ENCODE assay signal across 8 cellular contexts in genomic region chr11:111879637-111879960, GRCh38. TPM values are rescaled to one million over a fixed set of nuclear protein-coding genes. Genes with fewer than 3 reads are reported as not detected.
DNase-seq lines count a peak whose midpoint lies in the region; ATAC-seq, FAIRE-seq and TF ChIP-seq lines count a peak whose summit lies in the region.

No MANE protein-coding gene starts in this region.

- no peak for TF ChIP-seq CTCF in A549 (IDR thresholded peaks at IDR 0.05)
- no peak for TF ChIP-seq CTCF in GM12878 (IDR thresholded peaks at IDR 0.05 in 2 of 3, conservative IDR thresholded peaks at IDR 0.05 in 1 of 3; ENCODE audit: control insufficient read depth in 2 of 3, extremely low read depth in 1 of 3, insufficient read depth in 1 of 3, low read depth in 3 of 3, low read length in 3 of 3)
- no peak for TF ChIP-seq CTCF in lower leg skin (IDR thresholded peaks at IDR 0.05)
- no peak for TF ChIP-seq CTCF in uterus (IDR thresholded peaks at IDR 0.05)

- POLR2A ChIA-PET in A549 (lab: Yijun Ruan, JAX), result interaction anchor here (1.1 kb wide), 1 partner anchor 47 kb away, joined by 7 read pairs; no protein-coding TSS in a partner anchor
- POLR2A ChIA-PET in GM12878 (lab: Charles Lee), result interaction anchor here (1.4 kb wide), 1 partner anchor 8 kb away, joined by 12 read pairs; the partner anchor contains the start of gene ALG9

- H3K27ac ChIP-seq in A549, result peak overlapping the region; percentile 80 to 99
- H3K27ac ChIP-seq in GM12878 (ENCODE audit: control insufficient read depth, insufficient read depth), result peak overlapping the region; percentile 85
- peak overlapping the region; percentile 96 for H3K27ac ChIP-seq in uterus

- WGBS in A549 (ENCODE audit: missing lambda C conversion rate), result 47% methylated on average over 6 of the region's 6 CpGs
- 45% methylated on average over 6 of the region's 6 CpGs for WGBS in GM12878 (ENCODE audit: insufficient coverage, insufficient replicate concordance, low lambda C conversion rate, missing lambda C conversion rate)
- WGBS in lower leg skin, 2 donors, result 42 to 55% methylated on average over 6 of the region's 6 CpGs

- FAIRE-seq in A549 (lab: Jason Lieb, UNC) (no peak), GM12878 (lab: Jason Lieb, UNC) (no peak)

- H3K36me3 ChIP-seq in GM12878 (ENCODE audit: control insufficient read depth in 2 of 2, insufficient read depth in 2 of 2, low read length in 1 of 2) (no peaks in the 10 kb centered on the region; a peak in 1 of 4 replicates), uterus (no peaks in the 10 kb centered on the region)

- intact Hi-C loops in GM12878 (cut with micrococcal nuclease; ENCODE audit: unreplicated experiment) (loop anchor here (2.0 to 10.0 kb wide), 4 partner anchors 47 to 345 kb away; partner anchors contain the start of genes PTS, SDHD and TIMM8B), lower leg skin (cut with DNase I; ENCODE audit: low total_unique reads) (no loop called here), uterus (cut with DNase I; ENCODE audit: low total_unique reads) (loop anchor here (10.0 kb wide), 2 partner anchors 55 to 205 kb away; partner anchors contain the start of genes DIXDC1, SDHD and TIMM8B)

- CTCF ChIA-PET in A549 (lab: Yijun Ruan, JAX) (interaction anchor here (0.9 to 1.0 kb wide), 3 partner anchors 34 to 102 kb away, joined by 3 to 6 read pairs (median 3); no protein-coding TSS in a partner anchor), GM12878 (lab: Yijun Ruan, JAX) (interaction anchor here (1.1 to 4.2 kb wide), 2 partner anchors 9 to 14 kb away, joined by 3 to 21 read pairs; partner anchors contain the start of gene ALG9)

- peak overlapping the region; percentile 97 for H2AFZ ChIP-seq in GM12878 (ENCODE audit: control insufficient read depth, low read depth, low read length)

- RAD21 ChIA-PET in GM12878 (lab: Charles Lee; ENCODE audit: unreplicated experiment), result interaction anchor here (1.3 to 1.5 kb wide), 2 partner anchors 9 to 401 kb away, joined by 3 to 10 read pairs; partner anchors contain the start of gene ALG9

- H3K4me3 ChIP-seq in A549, result peak overlapping the region; percentile 78
- peak overlapping the region; percentile 94 for H3K4me3 ChIP-seq in GM12878
- peak overlapping the region; percentile 49 for H3K4me3 ChIP-seq in lower leg skin (ENCODE audit: low read depth, poor library complexity, severe bottlenecking)
- peak overlapping the region; percentile 59 to 76 for H3K4me3 ChIP-seq in uterus

- DNase-seq in A549 (ENCODE audit: low read depth in 1 of 2, low spot score in 1 of 2), result no peak
- DNase-seq in GM12878 (ENCODE audit: low read depth, low spot score), result no peak
- DNase-seq in lower leg skin (ENCODE audit: low spot score in 2 of 2), result no peak
- DNase-seq in uterus, result no peak
- no peak for DNase-seq in NCI-H2227 (lab: John Stamatoyannopoulos, UW; ENCODE audit: unreplicated experiment)

- H4K20me1 ChIP-seq in GM12878 (ENCODE audit: control insufficient read depth, insufficient read depth), result no peaks in the 10 kb centered on the region

- peak; percentile 3 to 15; a peak in 3 of 6 replicates for ATAC-seq in A549
- peak; percentile 5 for ATAC-seq in HG02588 (IDR thresholded peaks at IDR 0.05; ENCODE audit: unreplicated experiment)
- ATAC-seq in GM12878, result peak; percentile 19
- ATAC-seq in GM19395 (IDR thresholded peaks at IDR 0.05; ENCODE audit: unreplicated experiment), result no peak
- ATAC-seq in GM18861 (IDR thresholded peaks at IDR 0.05; ENCODE audit: unreplicated experiment), result no peak

- no peak for TF ChIP-seq POLR2A in A549 (IDR thresholded peaks at IDR 0.05; ENCODE audit: low read length)
- no peak for TF ChIP-seq POLR2A in GM12878 (IDR thresholded peaks at IDR 0.05; ENCODE audit: low read depth, low read length)
- no peak for TF ChIP-seq POLR2A in lower leg skin (IDR thresholded peaks at IDR 0.05)
- no peak for TF ChIP-seq POLR2A in uterus (IDR thresholded peaks at IDR 0.05)

- in situ Hi-C loops in GM12878 (cut with MboI), result loop anchor here (5.0 kb wide), 1 partner anchor 208 kb away; the partner anchor contains the start of genes SDHD and TIMM8B

- peak overlapping the region; percentile 76 for H3K9ac ChIP-seq in GM12878 (ENCODE audit: control insufficient read depth, insufficient read depth, low read length)

- TF ChIP-seq EP300 in A549 (IDR thresholded peaks at IDR 0.05), result no peak
- TF ChIP-seq EP300 in GM12878 (IDR thresholded peaks at IDR 0.05; ENCODE audit: borderline replicate concordance in 1 of 2, control insufficient read depth in 1 of 2, low read depth in 2 of 2, low read length in 2 of 2), result no peak

- TF ChIP-seq RAD21 in A549 (conservative IDR thresholded peaks at IDR 0.05 in 1 of 2, IDR thresholded peaks at IDR 0.05 in 1 of 2) (no peak), GM12878 (IDR thresholded peaks at IDR 0.05; ENCODE audit: insufficient read depth, low read depth, low read length) (no peak)

- H3K9me3 ChIP-seq in A549 (no peaks in the 10 kb centered on the region), GM12878 (replicated peaks; ENCODE audit: control insufficient read depth, insufficient read depth, low read length) (no peaks in the 10 kb centered on the region), uterus (no peaks in the 10 kb centered on the region)

- TSS peak; percentile 95 for BruUV-seq in GM12878 (replicated peaks; lab: Mats Ljungman, UMichigan)

- no peaks in the 10 kb centered on the region for H3K27me3 ChIP-seq in GM12878 (replicated peaks in 1 of 2; ENCODE audit: control insufficient read depth in 2 of 2, insufficient read depth in 2 of 2, low read length in 1 of 2)
- H3K27me3 ChIP-seq in uterus, result no peaks in the 10 kb centered on the region

- H3K4me1 ChIP-seq in A549, result peaks cover 9% of the 10 kb centered on the region; the same call in 1 of the 3 replicates
- H3K4me1 ChIP-seq in GM12878 (ENCODE audit: control insufficient read depth, insufficient read depth, low read length), result no peaks in the 10 kb centered on the region
- H3K4me1 ChIP-seq in uterus, result peaks cover 0 to 6% of the 10 kb centered on the region in 2 donors

- peaks cover 12% of the 10 kb centered on the region for H3K79me2 ChIP-seq in GM12878 (ENCODE audit: control insufficient read depth, insufficient read depth, low read length)

- H3K4me2 ChIP-seq in A549 (peak overlapping the region; percentile 84), GM12878 (ENCODE audit: control insufficient read depth, insufficient read depth) (peak overlapping the region; percentile 78)

- SMC1A ChIA-PET in GM12878 (lab: Charles Lee; ENCODE audit: uncharacterized antibody, unreplicated experiment), result interaction anchor here (1.0 to 1.1 kb wide), 4 partner anchors 8 to 403 kb away, joined by 3 to 6 read pairs (median 4); partner anchors contain the start of gene ALG9

RNA-seq across cellular contexts. Expression of gene CFAP68, which starts 0.3 kb away (rescaled TPM):
- polyA plus RNA-seq in A549 (2011; rRNA removed) (59.7 and 84.6 TPM in 2 replicates), A549 (2017; fragmentation: RNase III; extraction: RNeasy Plus Mini Kit Qiagen cat#74134 plus additional on column Dnase treatment) (36.3 to 40.3 TPM (median 36.5 TPM) in 3 replicates), GM12878 (2011; rRNA removed) (78.1 and 97.3 TPM in 2 replicates), GM12878 (2014; fragmentation: Illumina TruSeq; extraction: Trizol) (84.4 and 108 TPM in 2 replicates), GM12878 (2014; fragmentation: Nextera tagmentation; extraction: Ambion mirVana) (10 to 100 TPM; 72.7 to 83.7 TPM), GM12878 (2014; rRNA removed) (53.2 and 65.9 TPM in 2 replicates), GM12878 (2016; fragmentation: Nextera tagmentation; extraction: Ambion mirVana) (10 to 100 TPM; 60.7 to 61.8 TPM)
- 33.7 and 39.5 TPM in 2 replicates for polyA plus RNA-seq in A549 (2012; cell fraction: cytosol; rRNA removed)
- polyA plus RNA-seq in A549 (2012; cell fraction: nucleus; rRNA removed), result 8.3 and 12.9 TPM in 2 replicates
- 11.5 and 12.8 TPM in 2 replicates for polyA minus RNA-seq in A549 (2011; rRNA and poly(A)+ RNA removed)
- 11.4 and 14.3 TPM in 2 replicates for total RNA-seq in GM12878 (2013; cell fraction: nucleolus; rRNA removed)
- total RNA-seq in GM12878 (2014; rRNA removed) (36.0 and 39.7 TPM in 2 replicates), GM12878 (2014; rRNA removed; fragmentation: Illumina TruSeq; extraction: Trizol) (54.2 and 62.3 TPM in 2 replicates), GM12878 (2021) (32.5 and 35.7 TPM in 2 replicates), lower leg skin (10 to 100 TPM; 26.2 to 45.2 (median 29.1) TPM), uterus (10 to 100 TPM in 1 of 4 donors, 1 to 10 TPM in 2, under 1 TPM in 1; 0.29 to 22.8 (median 4.2) TPM)
- 17.5 TPM for polyA plus RNA-seq in GM12878 (2011; ENCODE audit: low read depth)
- 56.2 and 59.8 TPM in 2 replicates for polyA plus RNA-seq in GM12878 (2011; cell fraction: cytosol; rRNA removed)
- polyA plus RNA-seq in GM12878 (2011; cell fraction: nucleus; rRNA removed), result 24.0 and 25.1 TPM in 2 replicates
- polyA plus RNA-seq in GM12878 (2012), result 60.7 and 66.4 TPM in 2 replicates
- polyA minus RNA-seq in GM12878 (2011; rRNA and poly(A)+ RNA removed), result 31.2 and 54.1 TPM in 2 replicates
- 5.2 and 6.7 TPM in 2 replicates for polyA minus RNA-seq in GM12878 (2011; cell fraction: cytosol; rRNA and poly(A)+ RNA removed)
- polyA minus RNA-seq in GM12878 (2011; cell fraction: nucleus; rRNA and poly(A)+ RNA removed), result 5.5 and 6.0 TPM in 2 replicates

RNA-seq across cellular contexts. Expression of gene FDXACB1, which starts 0.6 kb away (rescaled TPM):
- polyA plus RNA-seq in A549 (2011; rRNA removed), result 2.4 and 3.0 TPM in 2 replicates
- polyA plus RNA-seq in A549 (2012; cell fraction: cytosol; rRNA removed), result 1.4 TPM in 2 replicates
- 1.00 and 1.5 TPM in 2 replicates for polyA plus RNA-seq in A549 (2012; cell fraction: nucleus; rRNA removed)
- 1.9 to 2.1 TPM (median 2.1 TPM) in 3 replicates for polyA plus RNA-seq in A549 (2017; fragmentation: RNase III; extraction: RNeasy Plus Mini Kit Qiagen cat#74134 plus additional on column Dnase treatment)
- 1.6 and 1.8 TPM in 2 replicates for polyA minus RNA-seq in A549 (2011; rRNA and poly(A)+ RNA removed)
- total RNA-seq in GM12878 (2013; cell fraction: nucleolus; rRNA removed), result 6.6 and 6.9 TPM in 2 replicates
- total RNA-seq in GM12878 (2014; rRNA removed), result 9.1 and 9.3 TPM in 2 replicates
- total RNA-seq in GM12878 (2014; rRNA removed; fragmentation: Illumina TruSeq; extraction: Trizol), result 9.7 and 10.6 TPM in 2 replicates
- 6.8 and 7.4 TPM in 2 replicates for total RNA-seq in GM12878 (2021)
- 3.3 TPM for polyA plus RNA-seq in GM12878 (2011; ENCODE audit: low read depth)
- polyA plus RNA-seq in GM12878 (2011; rRNA removed), result 10.3 and 11.7 TPM in 2 replicates
- polyA plus RNA-seq in GM12878 (2011; cell fraction: cytosol; rRNA removed), result 6.2 and 6.6 TPM in 2 replicates
- 7.6 and 7.8 TPM in 2 replicates for polyA plus RNA-seq in GM12878 (2011; cell fraction: nucleus; rRNA removed)
- 4.2 and 4.3 TPM in 2 replicates for polyA plus RNA-seq in GM12878 (2012)
- polyA plus RNA-seq in GM12878 (2014; fragmentation: Illumina TruSeq; extraction: Trizol), result 8.0 and 8.7 TPM in 2 replicates
- 10 to 100 TPM in 1 of 2 experiments, 1 to 10 TPM in 1; 8.6 to 13.3 TPM for polyA plus RNA-seq in GM12878 (2014; fragmentation: Nextera tagmentation; extraction: Ambion mirVana)
- polyA plus RNA-seq in GM12878 (2014; rRNA removed), result 7.3 and 7.5 TPM in 2 replicates
- polyA plus RNA-seq in GM12878 (2016; fragmentation: Nextera tagmentation; extraction: Ambion mirVana), result 10 to 100 TPM; 10.8 to 11.5 TPM
- polyA minus RNA-seq in GM12878 (2011; rRNA and poly(A)+ RNA removed), result 9.9 and 11.0 TPM in 2 replicates
- 3.9 and 4.0 TPM in 2 replicates for polyA minus RNA-seq in GM12878 (2011; cell fraction: cytosol; rRNA and poly(A)+ RNA removed)
- 4.1 and 6.9 TPM in 2 replicates for polyA minus RNA-seq in GM12878 (2011; cell fraction: nucleus; rRNA and poly(A)+ RNA removed)
- 1 to 10 TPM; 2.9 to 6.2 (median 4.1) TPM for total RNA-seq in lower leg skin
- 1 to 10 TPM in 3 of 4 donors, not detected in 1; 1.7 to 7.4 (median 3.3) TPM for total RNA-seq in uterus

RNA-seq across cellular contexts. Expression of gene ALG9, which starts 8.2 kb away (rescaled TPM):
- 31.4 and 33.3 TPM in 2 replicates for polyA plus RNA-seq in A549 (2011; rRNA removed)
- 10.6 and 11.3 TPM in 2 replicates for polyA plus RNA-seq in A549 (2012; cell fraction: cytosol; rRNA removed)
- 14.2 and 16.7 TPM in 2 replicates for polyA plus RNA-seq in A549 (2012; cell fraction: nucleus; rRNA removed)
- 15.0 to 15.8 TPM (median 15.3 TPM) in 3 replicates for polyA plus RNA-seq in A549 (2017; fragmentation: RNase III; extraction: RNeasy Plus Mini Kit Qiagen cat#74134 plus additional on column Dnase treatment)
- 35.5 and 38.8 TPM in 2 replicates for polyA minus RNA-seq in A549 (2011; rRNA and poly(A)+ RNA removed)
- 77.6 and 84.0 TPM in 2 replicates for total RNA-seq in GM12878 (2013; cell fraction: nucleolus; rRNA removed)
- 26.8 and 31.0 TPM in 2 replicates for total RNA-seq in GM12878 (2014; rRNA removed)
- total RNA-seq in GM12878 (2014; rRNA removed; fragmentation: Illumina TruSeq; extraction: Trizol), result 25.4 and 27.4 TPM in 2 replicates
- total RNA-seq in GM12878 (2021), result 22.5 and 22.7 TPM in 2 replicates
- 22.7 TPM for polyA plus RNA-seq in GM12878 (2011; ENCODE audit: low read depth)
- 41.6 and 44.5 TPM in 2 replicates for polyA plus RNA-seq in GM12878 (2011; rRNA removed)
- 34.1 and 41.8 TPM in 2 replicates for polyA plus RNA-seq in GM12878 (2011; cell fraction: cytosol; rRNA removed)
- polyA plus RNA-seq in GM12878 (2011; cell fraction: nucleus; rRNA removed), result 53.3 and 73.5 TPM in 2 replicates
- 27.5 and 27.8 TPM in 2 replicates for polyA plus RNA-seq in GM12878 (2012)
- 33.4 and 40.3 TPM in 2 replicates for polyA plus RNA-seq in GM12878 (2014; fragmentation: Illumina TruSeq; extraction: Trizol)
- 10 to 100 TPM; 10.8 to 22.1 TPM for polyA plus RNA-seq in GM12878 (2014; fragmentation: Nextera tagmentation; extraction: Ambion mirVana)
- polyA plus RNA-seq in GM12878 (2014; rRNA removed), result 20.3 and 23.5 TPM in 2 replicates
- polyA plus RNA-seq in GM12878 (2016; fragmentation: Nextera tagmentation; extraction: Ambion mirVana), result 10 to 100 TPM; 25.4 to 25.6 TPM
- 52.8 and 58.2 TPM in 2 replicates for polyA minus RNA-seq in GM12878 (2011; rRNA and poly(A)+ RNA removed)
- 14.6 and 20.1 TPM in 2 replicates for polyA minus RNA-seq in GM12878 (2011; cell fraction: cytosol; rRNA and poly(A)+ RNA removed)
- 37.0 and 51.2 TPM in 2 replicates for polyA minus RNA-seq in GM12878 (2011; cell fraction: nucleus; rRNA and poly(A)+ RNA removed)
- total RNA-seq in lower leg skin, result 10 to 100 TPM; 24.4 to 38.1 (median 29.0) TPM
- 10 to 100 TPM; 23.6 to 60.2 (median 49.4) TPM for total RNA-seq in uterus

RNA-seq across cellular contexts. Expression of gene CRYAB, which starts 32.0 kb away (rescaled TPM):
- 1.1 and 3.1 TPM in 2 replicates for polyA plus RNA-seq in A549 (2011; rRNA removed)
- polyA plus RNA-seq in A549 (2012; cell fraction: cytosol; rRNA removed), result 1.5 and 2.8 TPM in 2 replicates
- 1.1 and 3.1 TPM in 2 replicates for polyA plus RNA-seq in A549 (2012; cell fraction: nucleus; rRNA removed)
- polyA plus RNA-seq in A549 (2017; fragmentation: RNase III; extraction: RNeasy Plus Mini Kit Qiagen cat#74134 plus additional on column Dnase treatment), result 4.1 to 25.3 TPM (median 4.8 TPM) in 3 replicates
- polyA minus RNA-seq in A549 (2011; rRNA and poly(A)+ RNA removed), result 0.58 and 1.3 TPM in 2 replicates
- not detected in 2 replicates for total RNA-seq in GM12878 (2013; cell fraction: nucleolus; rRNA removed)
- not detected in 2 replicates for total RNA-seq in GM12878 (2014; rRNA removed)
- not detected in 2 replicates for total RNA-seq in GM12878 (2014; rRNA removed; fragmentation: Illumina TruSeq; extraction: Trizol)
- not detected in 2 replicates for total RNA-seq in GM12878 (2021)
- not detected for polyA plus RNA-seq in GM12878 (2011; ENCODE audit: low read depth)
- not detected in 2 replicates for polyA plus RNA-seq in GM12878 (2011; rRNA removed)
- polyA plus RNA-seq in GM12878 (2011; cell fraction: cytosol; rRNA removed), result not detected in 2 replicates
- not detected in 2 replicates for polyA plus RNA-seq in GM12878 (2011; cell fraction: nucleus; rRNA removed)
- 0.27 TPM in 1 of 2 replicates, not detected in the other for polyA plus RNA-seq in GM12878 (2012)
- not detected in 2 replicates for polyA plus RNA-seq in GM12878 (2014; fragmentation: Illumina TruSeq; extraction: Trizol)
- polyA plus RNA-seq in GM12878 (2014; fragmentation: Nextera tagmentation; extraction: Ambion mirVana), result not detected
- polyA plus RNA-seq in GM12878 (2014; rRNA removed), result not detected in 2 replicates
- 1 to 10 TPM in 1 of 2 experiments, under 1 TPM in 1; 0.72 to 1.0 TPM for polyA plus RNA-seq in GM12878 (2016; fragmentation: Nextera tagmentation; extraction: Ambion mirVana)
- polyA minus RNA-seq in GM12878 (2011; rRNA and poly(A)+ RNA removed), result not detected in 2 replicates
- polyA minus RNA-seq in GM12878 (2011; cell fraction: cytosol; rRNA and poly(A)+ RNA removed), result not detected in 2 replicates
- not detected in 2 replicates for polyA minus RNA-seq in GM12878 (2011; cell fraction: nucleus; rRNA and poly(A)+ RNA removed)
- total RNA-seq in lower leg skin, result 100 to 1,000 TPM; 130 to 209 (median 200) TPM
- 100 to 1,000 TPM in 1 of 4 donors, 10 to 100 TPM in 3; 19.9 to 179 (median 56.5) TPM for total RNA-seq in uterus

RNA-seq across cellular contexts. Expression of gene HSPB2, which starts 32.9 kb away (rescaled TPM):
- 0.07 TPM in 1 of 2 replicates, not detected in the other for polyA plus RNA-seq in A549 (2011; rRNA removed)
- 0.03 and 0.04 TPM in 2 replicates for polyA plus RNA-seq in A549 (2012; cell fraction: cytosol; rRNA removed)
- polyA plus RNA-seq in A549 (2012; cell fraction: nucleus; rRNA removed), result 0.30 and 0.40 TPM in 2 replicates
- not detected in 3 replicates for polyA plus RNA-seq in A549 (2017; fragmentation: RNase III; extraction: RNeasy Plus Mini Kit Qiagen cat#74134 plus additional on column Dnase treatment)
- polyA minus RNA-seq in A549 (2011; rRNA and poly(A)+ RNA removed), result not detected in 2 replicates
- total RNA-seq in GM12878 (2013; cell fraction: nucleolus; rRNA removed), result not detected in 2 replicates
- not detected in 2 replicates for total RNA-seq in GM12878 (2014; rRNA removed)
- total RNA-seq in GM12878 (2014; rRNA removed; fragmentation: Illumina TruSeq; extraction: Trizol), result not detected in 2 replicates
- total RNA-seq in GM12878 (2021), result not detected in 2 replicates
- not detected for polyA plus RNA-seq in GM12878 (2011; ENCODE audit: low read depth)
- 0.10 TPM in 1 of 2 replicates, not detected in the other for polyA plus RNA-seq in GM12878 (2011; rRNA removed)
- not detected in 2 replicates for polyA plus RNA-seq in GM12878 (2011; cell fraction: cytosol; rRNA removed)
- polyA plus RNA-seq in GM12878 (2011; cell fraction: nucleus; rRNA removed), result 0.10 and 0.12 TPM in 2 replicates
- not detected in 2 replicates for polyA plus RNA-seq in GM12878 (2012)
- not detected in 2 replicates for polyA plus RNA-seq in GM12878 (2014; fragmentation: Illumina TruSeq; extraction: Trizol)
- polyA plus RNA-seq in GM12878 (2014; fragmentation: Nextera tagmentation; extraction: Ambion mirVana), result not detected
- not detected in 2 replicates for polyA plus RNA-seq in GM12878 (2014; rRNA removed)
- polyA plus RNA-seq in GM12878 (2016; fragmentation: Nextera tagmentation; extraction: Ambion mirVana), result not detected
- polyA minus RNA-seq in GM12878 (2011; rRNA and poly(A)+ RNA removed), result not detected in 2 replicates
- not detected in 2 replicates for polyA minus RNA-seq in GM12878 (2011; cell fraction: cytosol; rRNA and poly(A)+ RNA removed)
- polyA minus RNA-seq in GM12878 (2011; cell fraction: nucleus; rRNA and poly(A)+ RNA removed), result not detected in 2 replicates
- 1 to 10 TPM in 3 of 4 donors, not detected in 1; 1.2 to 6.7 (median 1.5) TPM for total RNA-seq in lower leg skin
- 1 to 10 TPM in 1 of 4 donors, under 1 TPM in 1, not detected in 2; 0.21 to 5.2 TPM for total RNA-seq in uterus

Comparison
In these comparisons a context has a peak if more than half of its experiments do, and no peak if none do; other contexts are left out.
1. ATAC-seq: peak in A549 (2 of 2), HG02588 (single experiment) and GM12878 (single experiment); none in GM19395 (single experiment) and GM18861 (single experiment).
2. Peak in every context shown above with its lines, with median percentiles within 50 percentile points of each other: H3K27ac ChIP-seq and H3K4me3 ChIP-seq.